1 cellular context compared by ENCODE assay signal in the genomic region with DNA sequence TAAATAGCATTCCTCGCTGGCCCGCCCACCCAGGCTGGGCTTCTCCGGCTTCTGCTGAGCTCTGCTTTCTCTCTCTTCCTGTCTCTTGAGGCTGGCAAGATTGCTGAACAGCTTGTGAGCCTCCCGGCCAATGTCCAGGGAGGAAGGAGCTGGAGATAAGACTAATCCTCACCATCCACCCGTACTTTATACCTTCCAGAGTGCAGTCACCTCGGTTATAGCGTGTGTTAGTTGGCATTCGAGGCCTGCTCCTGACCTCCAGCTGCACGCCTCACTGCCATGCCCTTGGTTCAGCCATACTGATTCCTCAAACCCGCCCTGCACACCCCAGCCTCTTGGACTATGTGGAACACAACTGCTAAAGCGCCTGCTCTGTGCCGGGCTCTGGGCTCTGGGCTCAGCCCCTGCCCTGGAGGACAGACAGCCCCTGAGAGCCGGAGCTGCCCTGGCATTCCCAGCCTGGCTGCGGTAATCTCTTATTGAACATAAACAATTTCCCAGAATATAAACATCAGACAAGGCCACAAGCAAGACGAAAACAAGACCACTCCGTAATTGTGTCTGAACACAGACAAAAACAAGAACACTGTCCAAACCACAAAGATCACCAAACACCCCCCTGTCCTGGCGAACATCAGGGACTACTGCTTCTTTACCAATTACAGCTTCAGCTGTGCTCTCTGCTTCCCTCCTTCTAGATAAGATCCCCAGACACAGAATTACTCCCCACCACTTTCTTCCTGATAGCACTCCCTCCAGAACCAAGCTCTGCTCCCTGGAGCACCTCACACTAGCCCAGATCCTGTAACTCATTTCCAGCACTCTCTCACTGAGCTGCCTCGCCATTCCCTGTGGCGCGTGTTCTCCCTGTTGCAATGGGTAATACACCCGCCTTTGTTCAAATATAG.
TF ChIP-seq lines count a peak whose summit lies in the region.

No MANE protein-coding gene starts in this region.

TF ChIP-seq in HepG2, 621 proteins besides CTCF, POLR2A, EP300 and RAD21:
- TF ChIP-seq, protein P1, sequence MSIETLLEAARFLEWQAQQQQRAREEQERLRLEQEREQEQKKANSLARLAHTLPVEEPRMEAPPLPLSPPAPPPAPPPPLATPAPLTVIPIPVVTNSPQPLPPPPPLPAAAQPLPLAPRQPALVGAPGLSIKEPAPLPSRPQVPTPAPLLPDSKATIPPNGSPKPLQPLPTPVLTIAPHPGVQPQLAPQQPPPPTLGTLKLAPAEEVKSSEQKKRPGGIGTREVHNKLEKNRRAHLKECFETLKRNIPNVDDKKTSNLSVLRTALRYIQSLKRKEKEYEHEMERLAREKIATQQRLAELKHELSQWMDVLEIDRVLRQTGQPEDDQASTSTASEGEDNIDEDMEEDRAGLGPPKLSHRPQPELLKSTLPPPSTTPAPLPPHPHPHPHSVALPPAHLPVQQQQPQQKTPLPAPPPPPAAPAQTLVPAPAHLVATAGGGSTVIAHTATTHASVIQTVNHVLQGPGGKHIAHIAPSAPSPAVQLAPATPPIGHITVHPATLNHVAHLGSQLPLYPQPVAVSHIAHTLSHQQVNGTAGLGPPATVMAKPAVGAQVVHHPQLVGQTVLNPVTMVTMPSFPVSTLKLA (IDR thresholded peaks at IDR 0.05), result no peak
- TF ChIP-seq CBX1 (IDR thresholded peaks at IDR 0.05; ENCODE audit: low read depth) (no peak), TRIM24 (CRISPR knock-in tag; IDR thresholded peaks at IDR 0.05) (no peak), ZNF562 (CRISPR knock-in tag; IDR thresholded peaks at IDR 0.05; ENCODE audit: borderline replicate concordance) (no peak), ZNF296 (CRISPR knock-in tag; conservative IDR thresholded peaks at IDR 0.05) (no peak), MBD4 (IDR thresholded peaks at IDR 0.05; ENCODE audit: borderline replicate concordance, low read length) (no peak), KDM5A (IDR thresholded peaks at IDR 0.05; ENCODE audit: borderline replicate concordance, low read length) (no peak), KMT2B (CRISPR knock-in tag; IDR thresholded peaks at IDR 0.05) (no peak), ZFP36 (IDR thresholded peaks at IDR 0.05; ENCODE audit: borderline replicate concordance, low read depth, low read length, partially characterized antibody) (no peak), PAWR (CRISPR knock-in tag; IDR thresholded peaks at IDR 0.05; ENCODE audit: borderline replicate concordance) (no peak), NCOR1 (IDR thresholded peaks at IDR 0.05; ENCODE audit: borderline replicate concordance, low read length) (no peak), ZNF709 (CRISPR knock-in tag; IDR thresholded peaks at IDR 0.05) (no peak), ZNF558 (CRISPR knock-in tag; IDR thresholded peaks at IDR 0.05; ENCODE audit: borderline replicate concordance) (no peak), MTF1 (CRISPR knock-in tag; IDR thresholded peaks at IDR 0.05) (no peak), MAZ (IDR thresholded peaks at IDR 0.05; ENCODE audit: borderline replicate concordance, low read depth, low read length) (no peak), MAZ (CRISPR knock-in tag; IDR thresholded peaks at IDR 0.05; ENCODE audit: low read depth) (no peak)
- TF ChIP-seq, protein P2, sequence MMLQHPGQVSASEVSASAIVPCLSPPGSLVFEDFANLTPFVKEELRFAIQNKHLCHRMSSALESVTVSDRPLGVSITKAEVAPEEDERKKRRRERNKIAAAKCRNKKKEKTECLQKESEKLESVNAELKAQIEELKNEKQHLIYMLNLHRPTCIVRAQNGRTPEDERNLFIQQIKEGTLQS (CRISPR knock-in tag; IDR thresholded peaks at IDR 0.05), result no peak
- TF ChIP-seq, protein P3, sequence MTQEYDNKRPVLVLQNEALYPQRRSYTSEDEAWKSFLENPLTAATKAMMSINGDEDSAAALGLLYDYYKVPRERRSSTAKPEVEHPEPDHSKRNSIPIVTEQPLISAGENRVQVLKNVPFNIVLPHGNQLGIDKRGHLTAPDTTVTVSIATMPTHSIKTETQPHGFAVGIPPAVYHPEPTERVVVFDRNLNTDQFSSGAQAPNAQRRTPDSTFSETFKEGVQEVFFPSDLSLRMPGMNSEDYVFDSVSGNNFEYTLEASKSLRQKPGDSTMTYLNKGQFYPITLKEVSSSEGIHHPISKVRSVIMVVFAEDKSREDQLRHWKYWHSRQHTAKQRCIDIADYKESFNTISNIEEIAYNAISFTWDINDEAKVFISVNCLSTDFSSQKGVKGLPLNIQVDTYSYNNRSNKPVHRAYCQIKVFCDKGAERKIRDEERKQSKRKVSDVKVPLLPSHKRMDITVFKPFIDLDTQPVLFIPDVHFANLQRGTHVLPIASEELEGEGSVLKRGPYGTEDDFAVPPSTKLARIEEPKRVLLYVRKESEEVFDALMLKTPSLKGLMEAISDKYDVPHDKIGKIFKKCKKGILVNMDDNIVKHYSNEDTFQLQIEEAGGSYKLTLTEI (CRISPR knock-in tag; conservative IDR thresholded peaks at IDR 0.05), result no peak
